In genomic region chr18:68925268-68925667, GRCh38 we compare ENCODE assay signal across 8 cellular contexts.
A peak's percentile ranks its signal among the peaks of the same experiment; 100 is the strongest.
DNase-seq lines count a peak whose midpoint lies in the region; ATAC-seq, FAIRE-seq and TF ChIP-seq lines count a peak whose summit lies in the region.
"Had no signal": no experiment of that assay in that cellular context is flagged by ENCODE, and none has a peak within 500 bp of the region (broad histone marks: within the 10 kb centered on the region; RNA-seq: fewer than 3 reads in every experiment).

No MANE protein-coding gene starts in this region.

- no peaks in the 10 kb centered on the region for H3K36me3 ChIP-seq in kidney (ENCODE audit: control insufficient read depth in 1 of 2, insufficient read depth in 2 of 2, low read length in 2 of 2)
- no peaks in the 10 kb centered on the region for H3K36me3 ChIP-seq in gastroesophageal sphincter

- no peak overlapping the region for H2BK15ac ChIP-seq in H9 (ENCODE audit: low read depth, low read length)

- no peak overlapping the region for H3K4me2 ChIP-seq in H9 (ENCODE audit: insufficient read depth, insufficient read length, low read length)

- no peak overlapping the region for H3K56ac ChIP-seq in H9 (ENCODE audit: insufficient read length, low read depth, low read length)

- H3K4me1 ChIP-seq in H9 (ENCODE audit: insufficient read depth, low read length): no peaks in the 10 kb centered on the region
- H3K4me1 ChIP-seq in kidney (ENCODE audit: control insufficient read depth in 1 of 2, insufficient read depth in 1 of 2, low read depth in 1 of 2, low read length in 2 of 2): no peaks in the 10 kb centered on the region
- no peaks in the 10 kb centered on the region for H3K4me1 ChIP-seq in gastroesophageal sphincter

- no peaks in the 10 kb centered on the region for H4K20me1 ChIP-seq in H9 (ENCODE audit: control insufficient read depth, insufficient read depth, insufficient read length)

- no peak for FAIRE-seq in kidney (lab: Jason Lieb, UNC)

- no peak overlapping the region for H4K5ac ChIP-seq in H9 (ENCODE audit: insufficient read length, low read depth, low read length)

- H3T11ph ChIP-seq in H9 (ENCODE audit: low read length): no peak overlapping the region

- no peak overlapping the region for H3K4ac ChIP-seq in H9 (ENCODE audit: low read depth, low read length)

- no peaks in the 10 kb centered on the region for H3K79me2 ChIP-seq in H9 (ENCODE audit: insufficient read depth, low read length)

- H3K9me3 ChIP-seq in H9 (ENCODE audit: control insufficient read depth, low read depth, low read length) (no peaks in the 10 kb centered on the region), kidney (ENCODE audit: control insufficient read depth in 1 of 2, low read length in 2 of 2) (no peaks in the 10 kb centered on the region), gastroesophageal sphincter (no peaks in the 10 kb centered on the region)

- no peak overlapping the region for H3K27ac Mint-ChIP-seq in H9
- no peak overlapping the region for H3K27ac Mint-ChIP-seq in activated T-cell treated with anti-CD3 and anti-CD28 coated beads, Interleukin-2, amount 50 U/mL, for 24 hours

- no peak overlapping the region for H2BK12ac ChIP-seq in H9 (ENCODE audit: insufficient read length, low read depth, low read length)

- no peaks in the 10 kb centered on the region for H3K9me3 Mint-ChIP-seq in H9
- no peaks in the 10 kb centered on the region for H3K9me3 Mint-ChIP-seq in activated T-cell treated with anti-CD3 and anti-CD28 coated beads, Interleukin-2, amount 50 U/mL, for 24 hours

- DNase-seq in H9 (no peak), NAMALWA (ENCODE audit: low spot score) (peak; percentile 34), kidney (no peak), NCI-H1105 (lab: John Stamatoyannopoulos, UW) (no peak)
- no peak for DNase-seq in activated T-cell treated with anti-CD3 and anti-CD28 coated beads, Interleukin-2, amount 50 U/mL, for 24 hours

- H2BK5ac ChIP-seq in H9 (ENCODE audit: insufficient read length, low read length): no peak overlapping the region

- no peaks in the 10 kb centered on the region for H3K23me2 ChIP-seq in H9 (ENCODE audit: insufficient read length, low read depth, low read length, poor library complexity, severe bottlenecking)

- no peak for TF ChIP-seq POLR2A in gastroesophageal sphincter (IDR thresholded peaks at IDR 0.05)

- H3K27me3 ChIP-seq in H9 (ENCODE audit: insufficient read depth, low read length) (no peaks in the 10 kb centered on the region), gastroesophageal sphincter (no peaks in the 10 kb centered on the region)

- peak; percentile 73 for TF ChIP-seq CTCF in H9 (conservative IDR thresholded peaks at IDR 0.05)
- peak; percentile 49 for TF ChIP-seq CTCF in kidney (IDR thresholded peaks at IDR 0.05; ENCODE audit: borderline replicate concordance, extremely low read depth, insufficient read depth)
- no peak for TF ChIP-seq CTCF in gastroesophageal sphincter (IDR thresholded peaks at IDR 0.05)

- H3K4me3 Mint-ChIP-seq in H9: no peak overlapping the region
- H3K4me3 Mint-ChIP-seq in activated T-cell treated with anti-CD3 and anti-CD28 coated beads, Interleukin-2, amount 50 U/mL, for 24 hours: no peak overlapping the region

- no CpG with 5 or more reads among the region's 1 CpG for WGBS in H9 (ENCODE audit: extremely low coverage, insufficient read length, low lambda C conversion rate)
- WGBS in gastroesophageal sphincter (ENCODE audit: low coverage in 1 of 2), 2 donors: 6 to 40% methylated on average over 1 of the region's 1 CpG

- no peak overlapping the region for H3K14ac ChIP-seq in H9 (ENCODE audit: insufficient read depth, low read length)

- H2AK5ac ChIP-seq in H9 (ENCODE audit: insufficient read length, low read length): no peak overlapping the region

- H3K79me1 ChIP-seq in H9 (ENCODE audit: insufficient read depth, low read depth, low read length, poor library complexity, severe bottlenecking): no peaks in the 10 kb centered on the region

- no peak for TF ChIP-seq EP300 in gastroesophageal sphincter (IDR thresholded peaks at IDR 0.05)

- no peaks in the 10 kb centered on the region for H3K36me3 Mint-ChIP-seq in H9 (ENCODE audit: insufficient read depth in 1 of 3, low read depth in 3 of 3)
- no peaks in the 10 kb centered on the region for H3K36me3 Mint-ChIP-seq in activated T-cell treated with anti-CD3 and anti-CD28 coated beads, Interleukin-2, amount 50 U/mL, for 24 hours (ENCODE audit: low read depth)

- peaks cover 18 to 20% of the 10 kb centered on the region in 2 experiments for H3K4me1 Mint-ChIP-seq in H9
- peaks cover 2% of the 10 kb centered on the region for H3K4me1 Mint-ChIP-seq in activated T-cell treated with anti-CD3 and anti-CD28 coated beads, Interleukin-2, amount 50 U/mL, for 24 hours (ENCODE audit: low read depth)

- no peak overlapping the region for H4K8ac ChIP-seq in H9 (replicated peaks; ENCODE audit: insufficient read length, low read depth, low read length)

- H3K4me3 ChIP-seq in kidney (ENCODE audit: low read length in 2 of 2) (no peak overlapping the region), gastroesophageal sphincter (no peak overlapping the region)
- H3K4me3 ChIP-seq: lung had no signal

- H3K27ac ChIP-seq in H9 (ENCODE audit: insufficient read length, low read depth, low read length): no peak overlapping the region
- no peak overlapping the region for H3K27ac ChIP-seq in kidney (ENCODE audit: low read depth in 2 of 2, low read length in 2 of 2)
- no peak overlapping the region for H3K27ac ChIP-seq in gastroesophageal sphincter

- H3K23ac ChIP-seq in H9 (ENCODE audit: insufficient read length, low read depth, low read length): no peak overlapping the region

- ATAC-seq in GM18858 (IDR thresholded peaks at IDR 0.05; ENCODE audit: unreplicated experiment) (peak; percentile 84), gastroesophageal sphincter (no peak)

- intact Hi-C loops in kidney (cut with DNase I): no loop called here

- no peak overlapping the region for H4K91ac ChIP-seq in H9 (ENCODE audit: insufficient read length, low read depth, low read length)

- no peak overlapping the region for H2BK20ac ChIP-seq in H9 (ENCODE audit: low read depth, low read length, poor library complexity, severe bottlenecking)

- H3K27me3 Mint-ChIP-seq in H9 (ENCODE audit: low read depth): peaks cover 5% of the 10 kb centered on the region
- H3K27me3 Mint-ChIP-seq in activated T-cell treated with anti-CD3 and anti-CD28 coated beads, Interleukin-2, amount 50 U/mL, for 24 hours: peaks cover 3% of the 10 kb centered on the region

- H3K18ac ChIP-seq in H9 (ENCODE audit: insufficient read length, low read depth, low read length): no peak overlapping the region

- H2AFZ ChIP-seq in H9 (ENCODE audit: low read length): no peak overlapping the region

- H2BK120ac ChIP-seq in H9 (ENCODE audit: low read depth, low read length, poor library complexity, severe bottlenecking): no peak overlapping the region

- no peak overlapping the region for H3K9ac ChIP-seq in H9 (ENCODE audit: extremely low read depth, insufficient read length, low read length)
- H3K9ac ChIP-seq in kidney (ENCODE audit: low read length in 2 of 2): no peak overlapping the region

Comparison
In these comparisons a context has a peak if more than half of its experiments do, and no peak if none do; other contexts are left out.
1. CTCF ChIP-seq: peak in H9 (single experiment) and kidney (single experiment); none in gastroesophageal sphincter (0 of 4).